Comparison of ENCODE assay signal across 8 cellular contexts in genomic region chr16:81469710-81470481, GRCh38.
DNase-seq lines count a peak whose midpoint lies in the region; ATAC-seq and TF ChIP-seq lines count a peak whose summit lies in the region.

No MANE protein-coding gene starts in this region.

- H3K4me3 ChIP-seq in OCI-LY3 (ENCODE audit: low read length) = peak overlapping the region; percentile 11

- H3K79me2 ChIP-seq in OCI-LY3 (ENCODE audit: low read length) = peaks cover 89% of the 10 kb centered on the region

- peak overlapping the region; percentile 64 for H3K4me3 Mint-ChIP-seq in stimulated activated effector memory CD8-positive, alpha-beta T cell treated with anti-CD3 and anti-CD28 coated beads, Interleukin-12 subunit alpha, Interleukin-12 subunit beta, amount 100 ng/mL, for 72 hours

- H4K20me1 ChIP-seq in OCI-LY3 (ENCODE audit: insufficient read depth, low read length) = peaks cover 78% of the 10 kb centered on the region

- H3K4me2 ChIP-seq in OCI-LY3 (ENCODE audit: low read length) = peak overlapping the region; percentile 68

- peak overlapping the region; percentile 94 for H3K27ac Mint-ChIP-seq in stimulated activated effector memory CD8-positive, alpha-beta T cell treated with anti-CD3 and anti-CD28 coated beads, Interleukin-12 subunit alpha, Interleukin-12 subunit beta, amount 100 ng/mL, for 72 hours

- H3K4me1 Mint-ChIP-seq in stimulated activated effector memory CD8-positive, alpha-beta T cell treated with anti-CD3 and anti-CD28 coated beads, Interleukin-12 subunit alpha, Interleukin-12 subunit beta, amount 100 ng/mL, for 72 hours = peaks cover 81% of the 10 kb centered on the region

- H3K27me3 ChIP-seq in OCI-LY3 (ENCODE audit: low read depth, low read length) = no peaks in the 10 kb centered on the region

- no peak overlapping the region for H2AFZ ChIP-seq in OCI-LY3 (ENCODE audit: low read depth, low read length)

- H3K36me3 Mint-ChIP-seq in stimulated activated effector memory CD8-positive, alpha-beta T cell treated with anti-CD3 and anti-CD28 coated beads, Interleukin-12 subunit alpha, Interleukin-12 subunit beta, amount 100 ng/mL, for 72 hours = peaks cover 27% of the 10 kb centered on the region

- peaks cover 27% of the 10 kb centered on the region for H3K4me1 ChIP-seq in OCI-LY3 (ENCODE audit: low read length)

- H3K36me3 ChIP-seq in OCI-LY3 (replicated peaks; ENCODE audit: low read depth, low read length) = peaks cover 19% of the 10 kb centered on the region

- peak in 1 of 2 donors; percentile 56 for DNase-seq in stimulated activated effector memory CD8-positive, alpha-beta T cell treated with anti-CD3 and anti-CD28 coated beads, Interleukin-12 subunit alpha, Interleukin-12 subunit beta, amount 100 ng/mL, for 72 hours (ENCODE audit: low spot score in 2 of 2)
- no peak for DNase-seq in NCI-H226
- no peak for DNase-seq in middle frontal gyrus (ENCODE audit: extremely low spot score, low spot score)
- DNase-seq in cortex of kidney (lab: John Stamatoyannopoulos, UW) = no peak

- H3K9me3 ChIP-seq in OCI-LY3 (ENCODE audit: insufficient read depth, low read length) = no peaks in the 10 kb centered on the region

- peak overlapping the region; percentile 73 for H3K27ac ChIP-seq in OCI-LY3 (ENCODE audit: low read length)
- peak overlapping the region; percentile 56 for H3K27ac ChIP-seq in cingulate gyrus (ENCODE audit: low read depth, low read length)

- peak overlapping the region; percentile 25; the same call in 1 of the 2 replicates for H3K9ac ChIP-seq in OCI-LY3 (ENCODE audit: low read length)

- ATAC-seq in GM18868 (IDR thresholded peaks at IDR 0.05; ENCODE audit: unreplicated experiment) (peak; percentile 90), HG02798 (IDR thresholded peaks at IDR 0.05; ENCODE audit: poor library complexity, unreplicated experiment) (peak; percentile 73)
- peak; percentile 86 for ATAC-seq in stimulated activated effector memory CD8-positive, alpha-beta T cell treated with anti-CD3 and anti-CD28 coated beads, Interleukin-12 subunit alpha, Interleukin-12 subunit beta, amount 100 ng/mL, for 72 hours

- no peaks in the 10 kb centered on the region for H3K9me3 Mint-ChIP-seq in stimulated activated effector memory CD8-positive, alpha-beta T cell treated with anti-CD3 and anti-CD28 coated beads, Interleukin-12 subunit alpha, Interleukin-12 subunit beta, amount 100 ng/mL, for 72 hours

- TF ChIP-seq CTCF in OCI-LY3 (IDR thresholded peaks at IDR 0.05; ENCODE audit: low read depth, low read length) = no peak
